ENCODE assay signal across 9 cellular contexts in genomic region chr10:79112898-79113431, GRCh38. TPM values are rescaled to one million over a fixed set of nuclear protein-coding genes. Genes with fewer than 3 reads are reported as not detected.
DNase-seq lines count a peak whose midpoint lies in the region; ATAC-seq and TF ChIP-seq lines count a peak whose summit lies in the region.
"Had no signal": no experiment of that assay in that cellular context is flagged by ENCODE, and none has a peak within 500 bp of the region (broad histone marks: within the 10 kb centered on the region; RNA-seq: fewer than 3 reads in every experiment).

No MANE protein-coding gene starts in this region.

- no TSS peak for BruUV-seq in PC-9 (replicated peaks; lab: Mats Ljungman, UMichigan)

- H3K9ac ChIP-seq in mucosa of rectum (ENCODE audit: low read depth in 1 of 2, low read length in 2 of 2): no peak overlapping the region

- no peaks in the 10 kb centered on the region for H3K27me3 ChIP-seq in mucosa of rectum (ENCODE audit: control insufficient read depth in 2 of 2, insufficient read depth in 2 of 2, low read length in 2 of 2)
- no peaks in the 10 kb centered on the region for H3K27me3 ChIP-seq in PC-9 (ENCODE audit: insufficient read depth, low read depth)

- POLR2A ChIA-PET in PC-9 (lab: Charles Lee; ENCODE audit: unreplicated experiment): no interaction called here

- H3K4me3 ChIP-seq in epithelial cell of esophagus (ENCODE audit: low read length) (no peak overlapping the region), mucosa of rectum (ENCODE audit: low read length in 2 of 2) (no peak overlapping the region), PC-9 (no peak overlapping the region)

- TF ChIP-seq CTCF in epithelial cell of esophagus (IDR thresholded peaks at IDR 0.05; ENCODE audit: insufficient read depth, low read depth, low read length, missing control alignments) (no peak), PC-9 (conservative IDR thresholded peaks at IDR 0.05) (no peak)

- peak; percentile 70 for ATAC-seq in Right ventricle myocardium inferior
- ATAC-seq in GM21576 (IDR thresholded peaks at IDR 0.05; ENCODE audit: unreplicated experiment): no peak
- ATAC-seq in HG02642 (IDR thresholded peaks at IDR 0.05; ENCODE audit: poor library complexity, unreplicated experiment): no peak

- H3F3A ChIP-seq in PC-9 (ENCODE audit: insufficient read depth, low read depth): no peaks in the 10 kb centered on the region

- no peak overlapping the region for H3K4me2 ChIP-seq in PC-9

- no peaks in the 10 kb centered on the region for H3K9me3 ChIP-seq in mucosa of rectum (ENCODE audit: control insufficient read depth in 2 of 2, low read length in 2 of 2)
- no peaks in the 10 kb centered on the region for H3K9me3 ChIP-seq in PC-9 (ENCODE audit: insufficient read depth, low read depth)

- H3K36me3 ChIP-seq in mucosa of rectum (ENCODE audit: control insufficient read depth in 2 of 2, insufficient read depth in 2 of 2, low read length in 2 of 2) (peaks cover 9 to 12% of the 10 kb centered on the region in 2 donors), PC-9 (ENCODE audit: low read depth) (no peaks in the 10 kb centered on the region)

- CTCF ChIA-PET in PC-9 (lab: Charles Lee): no interaction called here

- H2AFZ ChIP-seq in PC-9: no peak overlapping the region

- peaks cover 36 to 40% of the 10 kb centered on the region in 2 donors for H3K4me1 ChIP-seq in mucosa of rectum (ENCODE audit: control insufficient read depth in 2 of 2, insufficient read depth in 2 of 2, low read length in 2 of 2)
- H3K4me1 ChIP-seq in PC-9 (replicated peaks; ENCODE audit: insufficient read depth): peaks cover 6% of the 10 kb centered on the region; the same call in 1 of the 2 replicates

- no peak for DNase-seq in Right ventricle myocardium inferior (ENCODE audit: missing footprints)
- no peak for DNase-seq in cardiac septum (ENCODE audit: low spot score)
- peak; percentile 90 for DNase-seq in epithelial cell of esophagus (ENCODE audit: low read depth)
- no peak for DNase-seq in NCI-H2029 (lab: John Stamatoyannopoulos, UW)
- DNase-seq in PC-9: no peak
- DNase-seq: CD4-positive, alpha-beta T cell had no signal

- H3K9me2 ChIP-seq in PC-9 (ENCODE audit: insufficient read depth): no peaks in the 10 kb centered on the region

- H3K79me2 ChIP-seq in PC-9 (ENCODE audit: low read depth): peaks cover 72% of the 10 kb centered on the region; the same call in 1 of the 2 replicates

- intact Hi-C loops in Right ventricle myocardium inferior (cut with DNase I): loop anchor here (2.0 to 5.0 kb wide), 3 partner anchors 34 to 42 kb away; no protein-coding TSS in a partner anchor
- intact Hi-C loops in cardiac septum (cut with DNase I): no loop called here
- intact Hi-C loops in PC-9 (cut with micrococcal nuclease; ENCODE audit: unreplicated experiment): loop anchor here (5.0 kb wide), 1 partner anchor 41 kb away; no protein-coding TSS in a partner anchor

- H3K27ac ChIP-seq in mucosa of rectum (ENCODE audit: low read depth in 2 of 2, low read length in 2 of 2) (peak overlapping the region; percentile 20 to 26), PC-9 (no peak overlapping the region)

- H4K20me1 ChIP-seq in PC-9 (ENCODE audit: insufficient read depth): peaks cover 68% of the 10 kb centered on the region

RNA-seq across cellular contexts. Expression of gene ZMIZ1, which starts 44.2 kb away (rescaled TPM):
- total RNA-seq in Right ventricle myocardium inferior: 48.8 TPM
- 40.7 TPM for total RNA-seq in cardiac septum
- total RNA-seq in PC-9 (2021): 47.6 and 48.5 TPM in 2 replicates
